21 cellular contexts compared by ENCODE assay signal in genomic region chr1:11781298-11781697, GRCh38. TPM values are rescaled to one million over a fixed set of nuclear protein-coding genes. Genes with fewer than 3 reads are reported as not detected.
"Had no signal": no experiment of that assay in that cellular context is flagged by ENCODE, and none has a peak within 500 bp of the region (broad histone marks: within the 10 kb centered on the region; RNA-seq: fewer than 3 reads in every experiment).

No MANE protein-coding gene starts in this region.

- H3K27ac ChIP-seq: body of pancreas, left lung, right atrium auricular region, suprapubic skin had no signal

- H3K36me3 Mint-ChIP-seq: activated CD4-positive, alpha-beta memory T cell treated with anti-CD3 and anti-CD28 coated beads for 36 hours; activated naive CD8-positive, alpha-beta T cell treated with anti-CD3 and anti-CD28 coated beads for 36 hours; type B pancreatic cell had no signal

- H3K9me3 ChIP-seq: body of pancreas, left lung, right atrium auricular region, suprapubic skin had no signal

- H3K27me3 ChIP-seq: body of pancreas, left lung, right atrium auricular region, suprapubic skin had no signal

- H3K9me3 Mint-ChIP-seq: activated B cell treated with CpG ODN at 0.5 μM for 24 hours; activated CD4-positive, alpha-beta memory T cell treated with anti-CD3 and anti-CD28 coated beads for 36 hours; activated naive CD8-positive, alpha-beta T cell treated with anti-CD3 and anti-CD28 coated beads for 36 hours; stimulated activated naive CD8-positive, alpha-beta T cell treated with anti-CD3 and anti-CD28 coated beads, Interleukin-15, Interleukin-2, amounts not matched to agents 100 ng/mL and 50 ng/mL, for 24 hours; type B pancreatic cell had no signal

- H3K36me3 ChIP-seq: left lung, right atrium auricular region, suprapubic skin had no signal

- ATAC-seq: body of pancreas, left lung had no signal

- H3K27ac Mint-ChIP-seq: activated B cell treated with CpG ODN at 0.5 μM for 24 hours; activated CD4-positive, alpha-beta memory T cell treated with anti-CD3 and anti-CD28 coated beads for 36 hours; activated naive CD8-positive, alpha-beta T cell treated with anti-CD3 and anti-CD28 coated beads for 36 hours; progenitor cell of endocrine pancreas; stimulated activated naive CD8-positive, alpha-beta T cell treated with anti-CD3 and anti-CD28 coated beads, Interleukin-15, Interleukin-2, amounts not matched to agents 100 ng/mL and 50 ng/mL, for 24 hours; type B pancreatic cell had no signal

- H3K4me3 ChIP-seq: body of pancreas, left lung, right atrium auricular region, suprapubic skin had no signal

- DNase-seq: activated B cell treated with CpG ODN at 0.5 μM for 24 hours; activated CD4-positive, alpha-beta memory T cell treated with anti-CD3 and anti-CD28 coated beads for 36 hours; activated CD4-positive, alpha-beta T cell treated with anti-CD3 and anti-CD28 coated beads for 4 hours; activated naive CD8-positive, alpha-beta T cell treated with anti-CD3 and anti-CD28 coated beads for 36 hours; amygdala; body of pancreas; hippocampal formation; mammary epithelial cell; midbrain; small intestine; stimulated activated CD4-positive, alpha-beta T cell treated with anti-CD3 and anti-CD28 coated beads, Interleukin-15, amount 100 ng/mL, for 24 hours; stimulated activated CD4-positive, alpha-beta T cell treated with anti-CD3 and anti-CD28 coated beads, Interleukin-2, amount 100 ng/mL, for 48 hours had no signal

RNA-seq across cellular contexts. Expression of gene C1orf167, which starts 19.3 kb away (rescaled TPM):
- total RNA-seq: activated B cell treated with CpG ODN at 0.5 μM for 24 hours; activated CD4-positive, alpha-beta memory T cell treated with anti-CD3 and anti-CD28 coated beads for 36 hours; activated naive CD8-positive, alpha-beta T cell treated with anti-CD3 and anti-CD28 coated beads for 36 hours; body of pancreas; mammary epithelial cell; progenitor cell of endocrine pancreas; T-helper 2 cell treated with Interferon-gamma antibody and Interleukin-4, amounts not matched to agents 100 ng/mL and 5 ng/mL, for 36 hours had no signal
- polyA plus RNA-seq: keratinocyte, mammary epithelial cell, neural cell had no signal
